In the genomic region with DNA sequence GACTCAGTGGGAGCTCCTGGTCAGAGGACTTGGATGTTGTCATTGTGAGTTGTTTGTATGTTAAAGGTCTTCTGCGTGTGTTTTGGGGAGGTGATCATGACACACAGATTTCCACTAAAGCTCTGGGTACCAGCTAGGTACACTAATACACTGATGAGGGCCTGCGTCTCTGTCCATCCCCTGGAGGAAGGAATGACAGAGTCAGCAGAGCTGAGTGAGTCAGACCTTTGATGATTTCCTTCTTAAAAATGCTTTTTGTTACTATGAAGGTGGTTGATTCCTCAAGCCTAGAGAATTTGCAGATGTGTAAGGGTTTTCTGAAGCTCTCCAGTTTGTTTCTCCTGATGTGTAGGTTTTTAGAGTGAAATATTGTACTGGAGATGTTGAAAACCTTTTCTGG, we compare ENCODE assay signal across 13 cellular contexts.
DNase-seq lines count a peak whose midpoint lies in the region; ATAC-seq and TF ChIP-seq lines count a peak whose summit lies in the region.
"Had no signal": no experiment of that assay in that cellular context is flagged by ENCODE, and none has a peak within 500 bp of the region (broad histone marks: within the 10 kb centered on the region; RNA-seq: fewer than 3 reads in every experiment).

No MANE protein-coding gene starts in this region.

- ATAC-seq in GM18858 (IDR thresholded peaks at IDR 0.05; ENCODE audit: unreplicated experiment), result no peak
- ATAC-seq in HG02981 (IDR thresholded peaks at IDR 0.05; ENCODE audit: unreplicated experiment), result no peak
- ATAC-seq: heart right ventricle had no signal

- TF ChIP-seq CTCF in AG09309 (IDR thresholded peaks at IDR 0.05; ENCODE audit: control insufficient read depth, insufficient read depth, low read depth, low read length, missing control alignments) (peak; percentile 73), chondrocyte (IDR thresholded peaks at IDR 0.05) (peak; percentile 70), nephron progenitor cell (IDR thresholded peaks at IDR 0.05) (no peak), uterus (IDR thresholded peaks at IDR 0.05) (peak in 1 of 4 experiments; percentile 26)

- H3K4me1 Mint-ChIP-seq in chondrocyte (ENCODE audit: low read depth) (peaks cover 22% of the 10 kb centered on the region), nephron progenitor cell (peaks cover 5% of the 10 kb centered on the region)

- H3K4me3 Mint-ChIP-seq in chondrocyte (ENCODE audit: unreplicated experiment), result no peak overlapping the region
- H3K4me3 Mint-ChIP-seq in nephron progenitor cell, result no peak overlapping the region

- peak; percentile 69 for DNase-seq in AG09309 (ENCODE audit: low read depth)
- peak; percentile 92 for DNase-seq in M059J (ENCODE audit: low read depth)
- no peak for DNase-seq in chondrocyte (ENCODE audit: low spot score)
- DNase-seq in nephron progenitor cell, result no peak
- DNase-seq in uterus, result no peak
- DNase-seq in inferior parietal cortex (ENCODE audit: extremely low spot score), result no peak
- DNase-seq: colonic mucosa, heart right ventricle, NCI-H2081, small intestine, WERI-Rb-1 had no signal

- H3K4me3 ChIP-seq in AG09309 (ENCODE audit: control insufficient read depth, low read depth, low read length), result no peak overlapping the region
- no peak overlapping the region for H3K4me3 ChIP-seq in uterus
- H3K4me3 ChIP-seq: colonic mucosa, heart right ventricle had no signal

- H3K27ac ChIP-seq in uterus, result peak overlapping the region in 1 of 2 donors; percentile 31
- H3K27ac ChIP-seq: colonic mucosa, heart right ventricle, WERI-Rb-1 had no signal

- intact Hi-C loops in uterus (cut with DNase I; ENCODE audit: low total_unique reads), result no loop called here

- H3K27me3 ChIP-seq in uterus, result no peaks in the 10 kb centered on the region
- H3K27me3 ChIP-seq: colonic mucosa, heart right ventricle had no signal

- no peaks in the 10 kb centered on the region for H3K9me3 ChIP-seq in uterus
- H3K9me3 ChIP-seq: colonic mucosa, heart right ventricle had no signal

- TF ChIP-seq POLR2A in uterus (IDR thresholded peaks at IDR 0.05), result no peak

- H3K9me3 Mint-ChIP-seq in chondrocyte (ENCODE audit: low read depth), result no peaks in the 10 kb centered on the region
- no peaks in the 10 kb centered on the region for H3K9me3 Mint-ChIP-seq in nephron progenitor cell

- no peak overlapping the region for H3K27ac Mint-ChIP-seq in chondrocyte (ENCODE audit: unreplicated experiment)
- peak overlapping the region; percentile 27 for H3K27ac Mint-ChIP-seq in nephron progenitor cell

- H3K36me3 ChIP-seq in uterus, result no peaks in the 10 kb centered on the region
- H3K36me3 ChIP-seq: colonic mucosa, heart right ventricle, WERI-Rb-1 had no signal

- H3K27me3 Mint-ChIP-seq in chondrocyte (ENCODE audit: low read depth), result no peaks in the 10 kb centered on the region
- peaks cover 3% of the 10 kb centered on the region for H3K27me3 Mint-ChIP-seq in nephron progenitor cell (ENCODE audit: low read depth, poor library complexity)

- no peaks in the 10 kb centered on the region for H3K4me1 ChIP-seq in uterus
- H3K4me1 ChIP-seq: colonic mucosa had no signal

- peaks cover 2% of the 10 kb centered on the region for H3K36me3 Mint-ChIP-seq in chondrocyte (ENCODE audit: low read depth)
- H3K36me3 Mint-ChIP-seq in nephron progenitor cell (ENCODE audit: low read depth), result no peaks in the 10 kb centered on the region

Comparison
In these comparisons a context has a peak if more than half of its experiments do, and no peak if none do; other contexts are left out.
1. DNase-seq: peak in AG09309 (single experiment) and M059J (single experiment); none in chondrocyte (single experiment), nephron progenitor cell (single experiment), uterus (0 of 2) and inferior parietal cortex (single experiment).